ENCODE assay signal across 9 cellular contexts in the genomic region with DNA sequence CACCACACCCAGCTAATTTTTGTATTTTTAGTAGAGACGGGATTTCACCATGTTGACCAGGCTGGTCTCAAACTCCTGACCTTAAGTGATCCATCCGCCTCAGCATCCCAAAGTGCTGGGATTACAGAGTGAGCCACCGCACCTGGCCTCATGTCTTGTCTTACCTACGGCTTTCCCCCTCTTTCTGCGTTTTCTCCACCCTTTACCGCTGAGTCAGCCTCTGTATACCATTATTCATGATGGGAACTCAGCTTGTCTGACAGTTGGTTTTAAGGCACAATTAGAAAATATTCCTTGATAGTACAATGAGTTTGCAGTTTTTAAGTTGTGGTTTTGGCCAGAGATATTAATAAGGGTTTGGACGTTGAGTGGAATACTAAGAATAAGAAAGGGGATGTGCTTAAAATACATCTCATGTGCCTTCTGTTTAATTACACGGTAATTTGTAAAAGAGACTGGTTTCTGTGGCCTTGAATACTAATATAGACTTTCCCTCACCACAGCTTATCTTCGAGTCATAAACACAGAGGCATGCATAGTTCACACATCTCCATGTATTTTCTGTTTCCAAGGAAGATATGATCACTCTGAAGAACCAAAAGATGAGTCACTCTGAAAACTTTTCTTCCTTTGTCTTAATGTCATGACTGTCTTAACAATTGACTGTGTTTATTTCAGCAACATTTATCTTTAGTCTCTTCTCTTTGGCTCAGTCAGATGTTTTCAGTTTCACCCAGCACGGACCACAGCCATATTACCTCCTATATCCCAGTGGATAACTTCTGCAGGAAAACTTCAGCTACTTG. TPM values are rescaled to one million over a fixed set of nuclear protein-coding genes. Genes with fewer than 3 reads are reported as not detected.
DNase-seq lines count a peak whose midpoint lies in the region; ATAC-seq, FAIRE-seq and TF ChIP-seq lines count a peak whose summit lies in the region.
"Had no signal": no experiment of that assay in that cellular context is flagged by ENCODE, and none has a peak within 500 bp of the region (broad histone marks: within the 10 kb centered on the region; RNA-seq: fewer than 3 reads in every experiment).

No MANE protein-coding gene starts in this region.

- H3K9me3 ChIP-seq in BLaER1 treated with 17β-estradiol and CSF1 and Interleukin-3, amounts not matched to agents 10 nM and 100 nM (replicated peaks in 1 of 11): no peaks in the 10 kb centered on the region
- H3K9me3 ChIP-seq in kidney (ENCODE audit: control insufficient read depth in 1 of 2, low read length in 2 of 2): no peaks in the 10 kb centered on the region

- no peaks in the 10 kb centered on the region for H3K27me3 Mint-ChIP-seq in activated T-helper 1 cell treated with anti-CD3 and anti-CD28 coated beads, Interleukin-12 subunit alpha, Interleukin-12 subunit beta, Interleukin-2, Interleukin-4 antibody, amounts not matched to agents 30 ng/mL and 10 ng/mL and 1 ng/mL, durations not matched to agents 14 hours and 24 hours and 36 hours (ENCODE audit: insufficient read depth)
- H3K27me3 Mint-ChIP-seq: activated B cell treated with CpG ODN at 0.5 μM for 24 hours had no signal

- peaks cover 51% of the 10 kb centered on the region for H3K4me1 Mint-ChIP-seq in activated T-helper 1 cell treated with anti-CD3 and anti-CD28 coated beads, Interleukin-12 subunit alpha, Interleukin-12 subunit beta, Interleukin-2, Interleukin-4 antibody, amounts not matched to agents 30 ng/mL and 10 ng/mL and 1 ng/mL, durations not matched to agents 14 hours and 24 hours and 36 hours (ENCODE audit: low read depth)

- ATAC-seq in GM21515 (IDR thresholded peaks at IDR 0.05; ENCODE audit: unreplicated experiment) (no peak), HG02642 (IDR thresholded peaks at IDR 0.05; ENCODE audit: poor library complexity, unreplicated experiment) (no peak), HG03045 (IDR thresholded peaks at IDR 0.05; ENCODE audit: unreplicated experiment) (no peak)

- peak; percentile 76 for DNase-seq in HPDE6-E6E7 (ENCODE audit: extremely low spot score)
- no peak for DNase-seq in activated T-helper 1 cell treated with anti-CD3 and anti-CD28 coated beads, Interleukin-12 subunit alpha, Interleukin-12 subunit beta, Interleukin-2, Interleukin-4 antibody, amounts not matched to agents 30 ng/mL and 10 ng/mL and 1 ng/mL, durations not matched to agents 14 hours and 24 hours and 36 hours (ENCODE audit: low spot score)
- DNase-seq in kidney: no peak
- DNase-seq in D341Med (ENCODE audit: low spot score): no peak
- DNase-seq: activated B cell treated with CpG ODN at 0.5 μM for 24 hours had no signal

- H3K9me3 Mint-ChIP-seq in activated T-helper 1 cell treated with anti-CD3 and anti-CD28 coated beads, Interleukin-12 subunit alpha, Interleukin-12 subunit beta, Interleukin-2, Interleukin-4 antibody, amounts not matched to agents 30 ng/mL and 10 ng/mL and 1 ng/mL, durations not matched to agents 14 hours and 24 hours and 36 hours: no peaks in the 10 kb centered on the region
- H3K9me3 Mint-ChIP-seq: activated B cell treated with CpG ODN at 0.5 μM for 24 hours had no signal

- peak overlapping the region in 10 of 11 experiments; percentile 18 to 56 (median 43); a peak in 19 of 22 replicates for H3K27ac ChIP-seq in BLaER1 treated with 17β-estradiol and CSF1 and Interleukin-3, amounts not matched to agents 10 nM and 100 nM
- peak overlapping the region; percentile 6 to 51 for H3K27ac ChIP-seq in kidney (ENCODE audit: low read depth in 2 of 2, low read length in 2 of 2)

- H3K4me1 ChIP-seq in BLaER1 treated with 17β-estradiol and CSF1 and Interleukin-3, amounts not matched to agents 10 nM and 100 nM: peaks cover 44 to 60% (median 51%) of the 10 kb centered on the region in 10 experiments
- no peaks in the 10 kb centered on the region for H3K4me1 ChIP-seq in kidney (ENCODE audit: control insufficient read depth in 1 of 2, insufficient read depth in 1 of 2, low read depth in 1 of 2, low read length in 2 of 2)

- 0 out of 20 replicates have a peak overlapping the region, but pooled peaks of 1 of the 10 experiments have one; percentile 14 for H3K4me3 ChIP-seq in BLaER1 treated with 17β-estradiol and CSF1 and Interleukin-3, amounts not matched to agents 10 nM and 100 nM
- no peak overlapping the region for H3K4me3 ChIP-seq in kidney (ENCODE audit: low read length in 2 of 2)

- peak overlapping the region; percentile 46 for H3K4me3 Mint-ChIP-seq in activated T-helper 1 cell treated with anti-CD3 and anti-CD28 coated beads, Interleukin-12 subunit alpha, Interleukin-12 subunit beta, Interleukin-2, Interleukin-4 antibody, amounts not matched to agents 30 ng/mL and 10 ng/mL and 1 ng/mL, durations not matched to agents 14 hours and 24 hours and 36 hours
- H3K4me3 Mint-ChIP-seq: activated B cell treated with CpG ODN at 0.5 μM for 24 hours had no signal

- H3K27ac Mint-ChIP-seq in activated T-helper 1 cell treated with anti-CD3 and anti-CD28 coated beads, Interleukin-12 subunit alpha, Interleukin-12 subunit beta, Interleukin-2, Interleukin-4 antibody, amounts not matched to agents 30 ng/mL and 10 ng/mL and 1 ng/mL, durations not matched to agents 14 hours and 24 hours and 36 hours: peak overlapping the region; percentile 85
- H3K27ac Mint-ChIP-seq: activated B cell treated with CpG ODN at 0.5 μM for 24 hours had no signal

- H3K36me3 Mint-ChIP-seq in activated T-helper 1 cell treated with anti-CD3 and anti-CD28 coated beads, Interleukin-12 subunit alpha, Interleukin-12 subunit beta, Interleukin-2, Interleukin-4 antibody, amounts not matched to agents 30 ng/mL and 10 ng/mL and 1 ng/mL, durations not matched to agents 14 hours and 24 hours and 36 hours (ENCODE audit: low read depth): peaks cover 9% of the 10 kb centered on the region

- H4K20me1 ChIP-seq in BLaER1 treated with 17β-estradiol and CSF1 and Interleukin-3, amounts not matched to agents 10 nM and 100 nM: no peaks in the 10 kb centered on the region

- no peak for FAIRE-seq in kidney (lab: Jason Lieb, UNC)

- no peak for TF ChIP-seq CTCF in kidney (IDR thresholded peaks at IDR 0.05; ENCODE audit: borderline replicate concordance, extremely low read depth, insufficient read depth)

- H3K27me3 ChIP-seq in BLaER1 treated with 17β-estradiol and CSF1 and Interleukin-3, amounts not matched to agents 10 nM and 100 nM: no peaks in the 10 kb centered on the region

- intact Hi-C loops in activated T-helper 1 cell treated with anti-CD3 and anti-CD28 coated beads, Interleukin-12 subunit alpha, Interleukin-12 subunit beta, Interleukin-2, Interleukin-4 antibody, amounts not matched to agents 30 ng/mL and 10 ng/mL and 1 ng/mL, durations not matched to agents 14 hours and 24 hours and 36 hours (cut with micrococcal nuclease): loop anchor here (1.0 kb wide), 7 partner anchors 9 to 66 kb away; no protein-coding TSS in a partner anchor
- intact Hi-C loops in kidney (cut with DNase I): no loop called here

- H3K9ac ChIP-seq in BLaER1 treated with 17β-estradiol and CSF1 and Interleukin-3, amounts not matched to agents 10 nM and 100 nM: peak overlapping the region in 3 of 11 experiments; percentile 29 to 35 (median 29); a peak in 3 of 22 replicates
- no peak overlapping the region for H3K9ac ChIP-seq in kidney (ENCODE audit: low read length in 2 of 2)

- H3K4me2 ChIP-seq in BLaER1 treated with 17β-estradiol and CSF1 and Interleukin-3, amounts not matched to agents 10 nM and 100 nM: peak overlapping the region; percentile 6 to 81 (median 61)

- H3K36me3 ChIP-seq in BLaER1 treated with 17β-estradiol and CSF1 and Interleukin-3, amounts not matched to agents 10 nM and 100 nM: 0 out of 22 replicates have a peak, but pooled peaks cover 0 to 7% (median 0%) of the 10 kb centered on the region in 11 experiments
- no peaks in the 10 kb centered on the region for H3K36me3 ChIP-seq in kidney (ENCODE audit: control insufficient read depth in 1 of 2, insufficient read depth in 2 of 2, low read length in 2 of 2)

RNA-seq across cellular contexts. Expression of a gene that starts 54.3 kb away (rescaled TPM):
- 17.7 and 18.3 TPM in 2 replicates for total RNA-seq in activated T-helper 1 cell treated with anti-CD3 and anti-CD28 coated beads, Interleukin-12 subunit alpha, Interleukin-12 subunit beta, Interleukin-2, Interleukin-4 antibody, amounts not matched to agents 30 ng/mL and 10 ng/mL and 1 ng/mL, durations not matched to agents 14 hours and 24 hours and 36 hours
- 41.3 TPM for total RNA-seq in kidney
- polyA plus RNA-seq in kidney (ENCODE audit: insufficient read depth, low read depth, low replicate concordance): 14.2 TPM
